Comparison of ENCODE assay signal across 8 cellular contexts in the genomic region with DNA sequence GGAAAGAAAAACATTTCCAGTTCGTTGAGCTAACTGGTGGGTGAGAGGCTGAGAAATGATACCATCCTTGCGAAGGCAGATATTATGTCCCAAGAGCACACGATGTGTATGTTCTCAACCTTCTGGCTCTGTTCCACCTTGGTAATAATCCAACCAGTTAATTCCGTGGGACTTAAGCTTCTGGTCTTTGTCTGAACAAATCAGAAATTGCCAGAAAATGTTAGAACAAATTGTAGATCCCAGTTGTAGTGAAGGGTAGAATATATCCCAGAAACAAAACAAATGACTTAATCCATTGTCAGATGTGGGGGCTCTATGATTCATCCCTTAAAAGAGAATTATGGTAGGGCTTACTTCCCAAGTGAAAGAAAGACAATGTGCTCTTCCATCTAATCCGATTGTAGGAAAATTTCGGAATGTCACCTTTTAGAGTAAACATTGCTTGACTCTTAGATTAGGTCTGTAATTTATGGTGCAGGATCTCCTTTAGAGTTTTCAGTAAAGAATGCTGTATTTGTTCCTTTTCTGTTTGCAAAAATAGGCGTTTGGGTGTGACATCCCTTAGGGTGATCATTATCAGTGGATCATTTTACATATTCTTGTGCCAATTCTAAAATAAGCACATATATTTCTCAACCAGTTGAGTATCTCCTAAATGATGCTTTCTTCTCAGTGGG.
DNase-seq lines count a peak whose midpoint lies in the region; ATAC-seq, FAIRE-seq and TF ChIP-seq lines count a peak whose summit lies in the region.

No MANE protein-coding gene starts in this region.

- DNase-seq in AG08396 (ENCODE audit: low spot score): peak; percentile 38
- peak; percentile 68 for DNase-seq in HTR-8/SVneo (ENCODE audit: insufficient read length, low spot score)
- DNase-seq in ascending aorta (ENCODE audit: low spot score in 2 of 2): no peak
- DNase-seq in kidney tubule cell (ENCODE audit: low spot score): peak; percentile 93
- no peak for DNase-seq in thoracic aorta (ENCODE audit: low spot score)
- no peak for DNase-seq in posterior cingulate gyrus
- no peak for DNase-seq in NCI-H187 treated with DMSO at 0.1 percent for 48 hours (lab: John Stamatoyannopoulos, UW)

- H3K9me3 ChIP-seq in ascending aorta: no peaks in the 10 kb centered on the region
- H3K9me3 ChIP-seq in thoracic aorta: no peaks in the 10 kb centered on the region

- peak overlapping the region; percentile 85 to 93 for H3K27ac ChIP-seq in ascending aorta
- H3K27ac ChIP-seq in thoracic aorta: peak overlapping the region; percentile 89 to 95

- H3K27me3 ChIP-seq in ascending aorta (no peaks in the 10 kb centered on the region), thoracic aorta (replicated peaks; ENCODE audit: insufficient read depth) (no peaks in the 10 kb centered on the region)

- ATAC-seq in thoracic aorta (ENCODE audit: insufficient number of reproducible peaks, low FRiP score, low read depth): no peak
- ATAC-seq in GM18858 (IDR thresholded peaks at IDR 0.05; ENCODE audit: unreplicated experiment): no peak

- H3K4me3 ChIP-seq in ascending aorta: peak overlapping the region; percentile 48 to 49
- peak overlapping the region; percentile 74 for H3K4me3 ChIP-seq in thoracic aorta

- H3K4me1 ChIP-seq in ascending aorta: peaks cover 0 to 19% of the 10 kb centered on the region in 2 donors
- H3K4me1 ChIP-seq in thoracic aorta (ENCODE audit: control insufficient read depth in 1 of 2, low read depth in 2 of 2): peaks cover 11 to 31% of the 10 kb centered on the region in 2 donors

- intact Hi-C loops in ascending aorta (cut with DNase I) (loop anchor here (5.0 kb wide), 2 partner anchors 39 to 236 kb away; a partner anchor contains a TSS), posterior cingulate gyrus (cut with DNase I) (no loop called here)

- H3K36me3 ChIP-seq in ascending aorta (no peaks in the 10 kb centered on the region), thoracic aorta (no peaks in the 10 kb centered on the region)

- TF ChIP-seq CTCF in ascending aorta (IDR thresholded peaks at IDR 0.05): no peak
- no peak for TF ChIP-seq CTCF in thoracic aorta (IDR thresholded peaks at IDR 0.05)

- FAIRE-seq in HTR-8/SVneo (lab: Jason Lieb, UNC): peak; percentile 75

Comparison
In these comparisons a context has a peak if more than half of its experiments do, and no peak if none do; other contexts are left out.
1. DNase-seq: peak in AG08396 (single experiment), HTR-8/SVneo (single experiment) and kidney tubule cell (single experiment); none in ascending aorta (0 of 2), thoracic aorta (single experiment), posterior cingulate gyrus (0 of 10) and NCI-H187 treated with DMSO at 0.1 percent for 48 hours (single experiment).